Comparison of ENCODE assay signal across 2 cellular contexts in the genomic region with DNA sequence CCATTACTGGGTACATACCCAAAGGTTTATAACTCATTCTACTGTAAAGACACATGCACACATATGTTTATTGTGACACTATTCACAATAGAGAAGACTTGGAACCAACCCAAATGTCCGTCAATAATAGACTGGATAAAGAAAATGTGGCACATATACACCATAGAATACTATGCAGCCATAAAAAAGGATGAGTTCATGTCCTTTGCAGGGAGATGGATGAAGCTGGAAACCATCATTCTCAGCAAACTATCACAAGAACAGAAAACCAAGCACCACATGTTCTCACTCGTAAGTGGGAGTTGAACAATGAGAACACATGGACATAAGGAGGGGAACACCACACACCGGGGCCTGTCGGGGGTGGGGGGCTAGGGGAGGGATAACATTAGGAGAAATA.
A peak's percentile ranks its signal among the peaks of the same experiment; 100 is the strongest.
DNase-seq lines count a peak whose midpoint lies in the region; TF ChIP-seq lines count a peak whose summit lies in the region.
"Not testable (repeated sequence)": the region's sequence is repeated elsewhere in the genome, so short reads cannot be mapped to it uniquely, and the experiment has no call there.

No MANE protein-coding gene starts in this region.

- H3K27me3 Mint-ChIP-seq in neural crest cell (ENCODE audit: low read depth), result peaks cover 22% of the 10 kb centered on the region

- CTCF ChIA-PET in HEK293 (lab: Yijun Ruan, JAX), result not testable (repeated sequence)

- H3K9me3 Mint-ChIP-seq in neural crest cell, result not testable (repeated sequence)

- H3K4me1 ChIP-seq in HEK293 (ENCODE audit: control insufficient read depth, insufficient read depth, low read length), result not testable (repeated sequence)

- POLR2A ChIA-PET in HEK293 (lab: Yijun Ruan, JAX), result not testable (repeated sequence)

- peak overlapping the region; percentile 27 for H3K4me3 Mint-ChIP-seq in neural crest cell

- not testable (repeated sequence) for H3K4me3 ChIP-seq in HEK293 (ENCODE audit: low read depth, low read length)

- TF ChIP-seq CTCF in HEK293 (tag by site-specific recombination; IDR thresholded peaks at IDR 0.05); neural crest cell (conservative IDR thresholded peaks at IDR 0.05): not testable (repeated sequence)

- not testable (repeated sequence) for H3K36me3 Mint-ChIP-seq in neural crest cell (ENCODE audit: low read depth)

- not testable (repeated sequence) for H3K27ac Mint-ChIP-seq in neural crest cell (ENCODE audit: unreplicated experiment)

- not testable (repeated sequence) for H3K27ac ChIP-seq in HEK293 (ENCODE audit: extremely low read depth, low read depth, low read length)

- not testable (repeated sequence) for H3K9me3 ChIP-seq in HEK293 (ENCODE audit: control insufficient read depth, insufficient read depth, low read depth, low read length)

- not testable (repeated sequence) for DNase-seq in neural crest cell (ENCODE audit: low read depth, low spot score)

- not testable (repeated sequence) for H3K36me3 ChIP-seq in HEK293 (ENCODE audit: control insufficient read depth in 2 of 2, insufficient read depth in 1 of 2, low read length in 2 of 2)

- H3K4me1 Mint-ChIP-seq in neural crest cell, result peaks cover 31% of the 10 kb centered on the region

TF ChIP-seq in HEK293, 187 proteins besides CTCF, POLR2A, EP300 and RAD21:
- peak; percentile 94 for TF ChIP-seq ZNF146 (tag by site-specific recombination; IDR thresholded peaks at IDR 0.05)
- TF ChIP-seq, protein P1, sequence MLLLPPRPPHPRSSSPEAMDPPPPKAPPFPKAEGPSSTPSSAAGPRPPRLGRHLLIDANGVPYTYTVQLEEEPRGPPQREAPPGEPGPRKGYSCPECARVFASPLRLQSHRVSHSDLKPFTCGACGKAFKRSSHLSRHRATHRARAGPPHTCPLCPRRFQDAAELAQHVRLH (tag by site-specific recombination; IDR thresholded peaks at IDR 0.05), result 0 out of 2 replicates have a peak, but pooled peaks have one; percentile 34
